In the genomic region with DNA sequence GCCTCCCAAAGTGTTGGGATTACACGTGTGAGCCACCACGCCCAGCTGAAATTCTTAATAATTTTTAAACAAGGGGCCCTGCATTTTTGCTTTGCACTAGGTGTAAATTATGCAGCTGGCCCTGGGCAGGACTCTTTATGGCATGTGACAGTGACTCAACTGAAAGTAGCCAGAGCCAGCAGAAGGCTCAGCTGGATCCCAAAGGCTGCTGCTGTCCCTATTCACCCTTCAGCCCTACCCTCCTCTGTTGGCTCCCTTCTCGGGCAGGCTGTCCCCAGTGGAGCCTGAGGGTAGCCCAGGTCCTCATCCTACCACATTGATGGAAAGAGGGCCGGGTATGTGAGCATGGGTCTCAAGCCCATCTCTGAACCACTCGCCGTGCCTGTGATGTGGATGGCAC, we compare ENCODE assay signal across 1 cellular context.
TF ChIP-seq lines count a peak whose summit lies in the region.

No MANE protein-coding gene starts in this region.

TF ChIP-seq in IMR-90, 13 proteins besides CTCF, POLR2A, EP300 and RAD21 (continued from another document):
- TF ChIP-seq BHLHE40 (IDR thresholded peaks at IDR 0.05; ENCODE audit: low read depth, low read length) = no peak
- no peak for TF ChIP-seq MAFK (IDR thresholded peaks at IDR 0.05; ENCODE audit: low read depth, low read length)
- TF ChIP-seq SMC3 (IDR thresholded peaks at IDR 0.05; ENCODE audit: low read depth, low read length) = no peak
- TF ChIP-seq CEBPB (IDR thresholded peaks at IDR 0.05; ENCODE audit: low read depth, low read length) = no peak
- no peak for TF ChIP-seq CHD1 (IDR thresholded peaks at IDR 0.05; ENCODE audit: low read depth, low read length)
- TF ChIP-seq NFE2L2 (IDR thresholded peaks at IDR 0.05; ENCODE audit: low read depth, low read length) = no peak
TF ChIP-seq in IMR-90: peak in this region for 0.
